In the genomic region with DNA sequence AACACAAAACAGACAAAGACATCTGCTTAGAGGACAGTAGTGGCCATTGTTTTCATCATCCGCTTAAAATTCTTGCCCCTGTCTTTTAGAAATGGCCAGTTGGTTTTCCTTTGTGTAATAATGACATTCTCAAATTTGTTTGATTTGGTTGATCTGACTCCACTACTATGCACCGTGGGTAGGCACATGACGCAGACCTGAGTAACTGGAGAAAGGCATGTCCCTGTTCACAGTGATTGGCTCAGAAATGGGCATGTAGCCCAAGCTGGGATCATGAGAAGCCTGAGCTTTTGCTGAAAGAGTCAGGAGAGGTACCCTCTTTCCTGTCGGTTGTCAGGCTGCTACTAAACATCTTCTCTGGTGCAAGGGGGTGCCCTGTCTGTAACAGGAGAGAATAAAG, we compare ENCODE assay signal across 21 cellular contexts. TPM values are rescaled to one million over a fixed set of nuclear protein-coding genes. Genes with fewer than 3 reads are reported as not detected.
DNase-seq lines count a peak whose midpoint lies in the region; ATAC-seq and TF ChIP-seq lines count a peak whose summit lies in the region.
"Had no signal": no experiment of that assay in that cellular context is flagged by ENCODE, and none has a peak within 500 bp of the region (broad histone marks: within the 10 kb centered on the region; RNA-seq: fewer than 3 reads in every experiment).

No MANE protein-coding gene starts in this region.

- H2AFZ ChIP-seq in ACC112 (ENCODE audit: low read length, unreplicated experiment) = peak overlapping the region; percentile 8
- H2AFZ ChIP-seq in GM23248 = no peak overlapping the region

- H3K4me1 Mint-ChIP-seq in natural killer cell treated with Interleukin-12 subunit alpha and Interleukin-12 subunit beta and Interleukin-15 and Interleukin-18, amount 100 ng/mL, for 72 hours (ENCODE audit: low read depth in 2 of 2) = no peaks in the 10 kb centered on the region

- H3K4me3 ChIP-seq in ACC112 (ENCODE audit: low read depth, low read length) = no peak overlapping the region
- H3K4me3 ChIP-seq in GM23248 = no peak overlapping the region
- H3K4me3 ChIP-seq: A549, gastroesophageal sphincter, lung, SK-N-MC, tibial artery had no signal

- no peaks in the 10 kb centered on the region for H3K9me2 ChIP-seq in GM23248 (ENCODE audit: insufficient read depth)

- peaks cover 8% of the 10 kb centered on the region for H3K4me1 ChIP-seq in ACC112 (ENCODE audit: control insufficient read depth, insufficient read depth, low read length, unreplicated experiment)
- peaks cover 31% of the 10 kb centered on the region for H3K4me1 ChIP-seq in GM23248 (ENCODE audit: insufficient read depth)
- H3K4me1 ChIP-seq: A549, gastroesophageal sphincter, tibial artery had no signal

- DNase-seq in GM23248 = peak; percentile 95
- DNase-seq in fibroblast of peridontal ligament (ENCODE audit: extremely low read depth) = peak; percentile 93
- DNase-seq in natural killer cell treated with Interleukin-12 subunit alpha and Interleukin-12 subunit beta and Interleukin-15 and Interleukin-18, amount 100 ng/mL, for 72 hours (ENCODE audit: low spot score) = no peak
- no peak for DNase-seq in epidermal melanocyte (ENCODE audit: insufficient read length, low spot score)
- DNase-seq in NCI-H1048 (lab: John Stamatoyannopoulos, UW) = no peak
- DNase-seq: activated CD8-positive, alpha-beta T cell treated with anti-CD3 and anti-CD28 coated beads, Interleukin-2, amount 10 ng/mL, durations not matched to agents 7 days and 5 days; Calu3; effector CD8-positive, alpha-beta T cell; NCI-H345; retina; stimulated activated CD4-positive, alpha-beta T cell treated with anti-CD3 and anti-CD28 coated beads, Interleukin-4, amount 100 ng/mL, for 1 hour; tibial artery had no signal

- H4K20me1 ChIP-seq in GM23248 (ENCODE audit: insufficient read depth) = no peaks in the 10 kb centered on the region

- no peak overlapping the region for H3K27ac Mint-ChIP-seq in natural killer cell treated with Interleukin-12 subunit alpha and Interleukin-12 subunit beta and Interleukin-15 and Interleukin-18, amount 100 ng/mL, for 72 hours
- H3K27ac Mint-ChIP-seq: activated CD8-positive, alpha-beta T cell treated with anti-CD3 and anti-CD28 coated beads, Interleukin-2, amount 10 ng/mL, durations not matched to agents 7 days and 5 days; brain; nephron had no signal

- H3F3A ChIP-seq in GM23248 (ENCODE audit: insufficient read depth) = peaks cover 29% of the 10 kb centered on the region

- ATAC-seq in SK-N-SH treated with all-trans-retinoic acid at 6 μM for 48 hours = peak; percentile 65
- ATAC-seq in natural killer cell treated with Interleukin-12 subunit alpha and Interleukin-12 subunit beta and Interleukin-15 and Interleukin-18, amount 100 ng/mL, for 72 hours = no peak
- no peak for ATAC-seq in HG02970 (IDR thresholded peaks at IDR 0.05; ENCODE audit: low FRiP score, unreplicated experiment)
- ATAC-seq: A549; activated CD8-positive, alpha-beta T cell treated with anti-CD3 and anti-CD28 coated beads, Interleukin-2, amount 10 ng/mL, durations not matched to agents 7 days and 5 days; gastroesophageal sphincter had no signal

- H3K9me3 ChIP-seq in GM23248 (ENCODE audit: low read depth) = no peaks in the 10 kb centered on the region
- H3K9me3 ChIP-seq: A549, gastroesophageal sphincter, tibial artery had no signal

- 17 to 22% methylated on average over 4 of the region's 4 CpGs for WGBS in GM23248 (ENCODE audit: low coverage in 1 of 2, low lambda C conversion rate in 2 of 2, missing lambda C conversion rate in 2 of 2), 2 experiments

- H3K4me2 ChIP-seq in GM23248 (ENCODE audit: unreplicated experiment) = peak overlapping the region; percentile 38
- H3K4me2 ChIP-seq: A549 had no signal

- no peak overlapping the region for H3K9ac ChIP-seq in GM23248

- H3K36me3 ChIP-seq in ACC112 (ENCODE audit: insufficient read depth, low read length) (no peaks in the 10 kb centered on the region), GM23248 (ENCODE audit: low read depth) (no peaks in the 10 kb centered on the region)
- H3K36me3 ChIP-seq: gastroesophageal sphincter, tibial artery had no signal

- peaks cover 2% of the 10 kb centered on the region for H3K9me3 Mint-ChIP-seq in natural killer cell treated with Interleukin-12 subunit alpha and Interleukin-12 subunit beta and Interleukin-15 and Interleukin-18, amount 100 ng/mL, for 72 hours
- H3K9me3 Mint-ChIP-seq: nephron had no signal

- H3K27ac ChIP-seq in ACC112 (ENCODE audit: low read depth, low read length) (no peak overlapping the region), GM23248 (peak overlapping the region; percentile 22)
- H3K27ac ChIP-seq: A549, gastroesophageal sphincter, SK-N-MC, tibial artery had no signal

- in situ Hi-C loops in GM23248 (cut with MboI) = no loop called here

- H3K79me2 ChIP-seq in ACC112 (ENCODE audit: control insufficient read depth, insufficient read depth, low read length, unreplicated experiment) (no peaks in the 10 kb centered on the region), GM23248 (ENCODE audit: insufficient read depth) (no peaks in the 10 kb centered on the region)

- no peaks in the 10 kb centered on the region for H3K36me3 Mint-ChIP-seq in natural killer cell treated with Interleukin-12 subunit alpha and Interleukin-12 subunit beta and Interleukin-15 and Interleukin-18, amount 100 ng/mL, for 72 hours
- H3K36me3 Mint-ChIP-seq: brain had no signal

- H3K27me3 Mint-ChIP-seq in natural killer cell treated with Interleukin-12 subunit alpha and Interleukin-12 subunit beta and Interleukin-15 and Interleukin-18, amount 100 ng/mL, for 72 hours = peaks cover 0 to 6% of the 10 kb centered on the region in 2 donors

- H3K27me3 ChIP-seq in ACC112 (ENCODE audit: insufficient read depth, low read length) (no peaks in the 10 kb centered on the region), GM23248 (replicated peaks; ENCODE audit: insufficient read depth) (no peaks in the 10 kb centered on the region)
- H3K27me3 ChIP-seq: gastroesophageal sphincter, tibial artery had no signal

- H3K4me3 Mint-ChIP-seq in natural killer cell treated with Interleukin-12 subunit alpha and Interleukin-12 subunit beta and Interleukin-15 and Interleukin-18, amount 100 ng/mL, for 72 hours = no peak overlapping the region
- H3K4me3 Mint-ChIP-seq: activated CD8-positive, alpha-beta T cell treated with anti-CD3 and anti-CD28 coated beads, Interleukin-2, amount 10 ng/mL, durations not matched to agents 7 days and 5 days; brain; nephron had no signal

TF ChIP-seq in SK-N-SH treated with all-trans-retinoic acid at 6 μM for 48 hours, 23 proteins besides CTCF, POLR2A, EP300 and RAD21 (continues in another document):
- TF ChIP-seq TOX (CRISPR knock-in tag; IDR thresholded peaks at IDR 0.05; ENCODE audit: borderline replicate concordance) (no peak), POU6F1 (CRISPR knock-in tag; IDR thresholded peaks at IDR 0.05; ENCODE audit: borderline replicate concordance, low read depth) (no peak), SNAI2 (CRISPR knock-in tag; IDR thresholded peaks at IDR 0.05) (no peak), CSRNP3 (CRISPR knock-in tag; IDR thresholded peaks at IDR 0.05) (no peak), ZNF70 (CRISPR knock-in tag; IDR thresholded peaks at IDR 0.05) (no peak), ZNF8 (CRISPR knock-in tag; IDR thresholded peaks at IDR 0.05) (no peak), TCF4 (CRISPR knock-in tag; IDR thresholded peaks at IDR 0.05; ENCODE audit: borderline replicate concordance) (no peak)

RNA-seq across cellular contexts. Expression of gene MAGI1, which starts 36.6 kb away (rescaled TPM):
- total RNA-seq in GM23248 (2014; rRNA removed; shearing (Covaris generic)) = 13.8 and 34.1 TPM in 2 replicates
- 5.8 and 7.3 TPM in 2 replicates for polyA plus RNA-seq in GM23248 (2016; fragmentation: Nextera tagmentation; extraction: Ambion mirVana)
- not detected for total RNA-seq in natural killer cell treated with Interleukin-12 subunit alpha and Interleukin-12 subunit beta and Interleukin-15 and Interleukin-18, amount 100 ng/mL, for 72 hours
- total RNA-seq: activated CD8-positive, alpha-beta T cell treated with anti-CD3 and anti-CD28 coated beads, Interleukin-2, amount 10 ng/mL, durations not matched to agents 7 days and 5 days had no signal

Comparison
In these comparisons a context has a peak if more than half of its experiments do, and no peak if none do; other contexts are left out.
1. DNase-seq: peak in GM23248 (single experiment) and fibroblast of peridontal ligament (single experiment); none in natural killer cell treated with Interleukin-12 subunit alpha and Interleukin-12 subunit beta and Interleukin-15 and Interleukin-18, amount 100 ng/mL, for 72 hours (single experiment), epidermal melanocyte (single experiment) and NCI-H1048 (single experiment).
2. RNA of gene MAGI1, which starts 36.6 kb away (total RNA-seq): 13.8 to 34.1 TPM in GM23248; not detected in natural killer cell treated with Interleukin-12 subunit alpha and Interleukin-12 subunit beta and Interleukin-15 and Interleukin-18, amount 100 ng/mL, for 72 hours; every median in the first group is over 10 times any median in the second.